Comparison of ENCODE assay signal across 1 cellular context in the genomic region with DNA sequence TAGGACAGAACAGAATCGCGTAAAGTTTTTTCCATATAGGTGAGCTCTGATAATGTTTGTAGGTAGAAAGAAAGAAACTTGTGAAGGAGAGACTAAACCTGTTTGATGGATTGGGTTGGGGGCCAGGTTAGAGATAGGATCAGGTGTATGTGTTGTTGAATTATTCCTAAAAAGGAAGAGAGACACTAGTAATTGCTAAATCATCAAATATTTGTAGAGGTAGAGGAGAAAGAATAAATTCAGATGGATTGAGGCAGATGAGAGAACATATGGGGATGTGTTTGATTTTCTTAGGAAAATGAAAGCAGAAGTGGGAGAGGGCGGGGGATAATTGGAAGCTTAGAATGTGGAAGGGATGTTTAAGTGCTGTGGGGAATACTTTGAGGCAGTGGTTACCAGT.
TF ChIP-seq lines count a peak whose summit lies in the region.

No MANE protein-coding gene starts in this region.

TF ChIP-seq in GM12878, 131 proteins besides CTCF, POLR2A, EP300 and RAD21:
- TF ChIP-seq NFIC (IDR thresholded peaks at IDR 0.05; ENCODE audit: low read depth, low read length) (no peak), NRF1 (conservative IDR thresholded peaks at IDR 0.05; ENCODE audit: low read depth, low read length) (no peak), SIN3A (IDR thresholded peaks at IDR 0.05; ENCODE audit: low read depth, low read length) (no peak), IKZF2 (IDR thresholded peaks at IDR 0.05) (peak in 1 of 2 experiments; percentile 9; a peak in 1 of 4 replicates), RELA (IDR thresholded peaks at IDR 0.05; ENCODE audit: borderline replicate concordance, partially characterized antibody) (no peak)
